8 cellular contexts compared by ENCODE assay signal in the genomic region with DNA sequence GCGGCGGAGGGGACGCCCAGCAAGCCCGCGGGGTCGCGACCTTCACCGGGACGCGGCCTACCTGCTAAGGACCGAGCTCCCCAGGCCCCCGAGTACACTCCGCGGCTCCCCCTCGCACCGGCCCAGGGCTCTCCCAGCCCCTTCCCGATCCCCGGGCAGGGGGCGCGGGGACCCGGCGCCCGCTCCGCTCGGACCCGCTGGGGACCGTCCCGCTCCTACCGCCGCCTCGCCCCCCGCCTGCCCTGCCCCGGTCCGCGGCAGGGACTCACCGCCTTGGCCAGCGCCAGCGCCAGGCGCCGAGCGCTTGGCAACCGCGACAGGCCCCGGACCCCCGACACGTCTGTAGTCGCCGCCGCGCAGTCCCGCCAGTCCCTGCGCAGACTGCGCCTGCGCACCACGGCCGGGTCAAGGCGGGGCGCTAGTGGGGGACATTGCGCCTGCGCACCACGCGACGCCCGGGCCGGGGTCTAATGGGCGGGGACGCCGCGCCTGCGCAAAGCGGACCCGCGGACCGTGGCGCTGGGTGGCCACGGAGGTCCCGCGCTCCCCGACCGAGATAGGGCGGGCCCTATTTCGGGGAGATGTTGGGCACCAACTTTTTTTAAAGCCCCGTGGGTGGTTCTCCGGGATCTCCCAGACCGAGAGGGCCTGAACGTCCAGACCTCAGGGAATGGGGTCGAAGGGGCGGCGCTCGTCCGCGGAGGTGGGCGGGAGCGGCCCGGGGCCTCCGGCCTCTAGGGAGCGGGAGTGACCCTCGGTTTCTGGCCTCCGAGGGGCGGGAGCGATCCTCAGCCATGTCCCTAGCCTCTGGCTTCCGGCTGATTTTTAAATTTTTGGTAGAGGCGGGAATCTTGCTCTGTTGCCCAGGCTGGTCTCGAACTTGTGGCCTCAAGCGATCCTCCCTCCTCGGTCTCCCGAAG.
DNase-seq lines count a peak whose midpoint lies in the region; ATAC-seq and TF ChIP-seq lines count a peak whose summit lies in the region.
"Not testable (repeated sequence)": the region's sequence is repeated elsewhere in the genome, so short reads cannot be mapped to it uniquely, and the experiment has no call there.

No MANE protein-coding gene starts in this region.

- H3K4me3 Mint-ChIP-seq in mesothelial cell of epicardium: peak overlapping the region; percentile 75

- H3K36me3 Mint-ChIP-seq in mesothelial cell of epicardium: not testable (repeated sequence)

- not testable (repeated sequence) for H3K9me3 Mint-ChIP-seq in mesothelial cell of epicardium

- not testable (repeated sequence) for H3K4me1 Mint-ChIP-seq in mesothelial cell of epicardium

- peak overlapping the region; percentile 83 for H3K27ac Mint-ChIP-seq in mesothelial cell of epicardium

- DNase-seq in AG09319 (ENCODE audit: extremely low read depth, low read depth): peak; percentile 41
- peak; percentile 84 for DNase-seq in RPMI7951 (ENCODE audit: low read depth)
- DNase-seq in activated T-helper 9 cell treated with anti-CD3 and anti-CD28 coated beads, Interleukin-2, amount 50 U/mL, for 16 hours (ENCODE audit: low read depth): peak; percentile 93
- DNase-seq in fibroblast of gingiva (ENCODE audit: low read depth): peak; percentile 73
- peak; percentile 97 to 99 for DNase-seq in mesothelial cell of epicardium (ENCODE audit: low spot score in 2 of 2, unreplicated experiment in 2 of 2)
- peak; percentile 90 for DNase-seq in stimulated activated CD4-positive, alpha-beta T cell treated with anti-CD3 and anti-CD28 coated beads, Interleukin-4, amount 100 ng/mL, for 24 hours

- H3K27me3 Mint-ChIP-seq in mesothelial cell of epicardium (ENCODE audit: low read depth): not testable (repeated sequence)

- peak; percentile 41 for ATAC-seq in HG03060 (IDR thresholded peaks at IDR 0.05; ENCODE audit: low read depth, unreplicated experiment)

- TF ChIP-seq CTCF in AG09319 (IDR thresholded peaks at IDR 0.05; ENCODE audit: low read depth, low read length); mesothelial cell of epicardium (IDR thresholded peaks at IDR 0.05; ENCODE audit: unreplicated experiment): not testable (repeated sequence)

- TF ChIP-seq POLR2A in GM19099 (IDR thresholded peaks at IDR 0.05; ENCODE audit: extremely low read depth, insufficient read length, low read depth): peak; percentile 63

Comparison
In these comparisons a context has a peak if more than half of its experiments do, and no peak if none do; other contexts are left out.
1. Peak in every context shown above with its lines: DNase-seq and ATAC-seq.
2. DNase-seq: peak in every context shown above with its lines; median percentile 98 in mesothelial cell of epicardium; 93 in activated T-helper 9 cell treated with anti-CD3 and anti-CD28 coated beads, Interleukin-2, amount 50 U/mL, for 16 hours; 90 in stimulated activated CD4-positive, alpha-beta T cell treated with anti-CD3 and anti-CD28 coated beads, Interleukin-4, amount 100 ng/mL, for 24 hours; 84 in RPMI7951; 73 in fibroblast of gingiva; 41 in AG09319.